1 cellular context compared by ENCODE assay signal in genomic region chr2:208092093-208092832, GRCh38.
TF ChIP-seq lines count a peak whose summit lies in the region.

No MANE protein-coding gene starts in this region.

TF ChIP-seq in HepG2, 621 proteins besides CTCF, POLR2A, EP300 and RAD21:
- TF ChIP-seq, protein P1, sequence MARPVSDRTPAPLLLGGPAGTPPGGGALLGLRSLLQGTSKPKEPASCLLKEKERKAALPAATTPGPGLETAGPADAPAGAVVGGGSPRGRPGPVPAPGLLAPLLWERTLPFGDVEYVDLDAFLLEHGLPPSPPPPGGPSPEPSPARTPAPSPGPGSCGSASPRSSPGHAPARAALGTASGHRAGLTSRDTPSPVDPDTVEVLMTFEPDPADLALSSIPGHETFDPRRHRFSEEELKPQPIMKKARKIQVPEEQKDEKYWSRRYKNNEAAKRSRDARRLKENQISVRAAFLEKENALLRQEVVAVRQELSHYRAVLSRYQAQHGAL (CRISPR knock-in tag; IDR thresholded peaks at IDR 0.05; ENCODE audit: not compliant biosample characterization), result no peak
- TF ChIP-seq HNF4G (IDR thresholded peaks at IDR 0.05; ENCODE audit: borderline replicate concordance, low read depth, low read length), result peak; percentile 44; the same call in 1 of the 2 replicates
- TF ChIP-seq HNF4G (CRISPR knock-in tag; IDR thresholded peaks at IDR 0.05; ENCODE audit: borderline replicate concordance, low read depth), result no peak
- TF ChIP-seq ZNF224 (CRISPR knock-in tag; IDR thresholded peaks at IDR 0.05), result no peak
- TF ChIP-seq PHF20 (CRISPR knock-in tag; IDR thresholded peaks at IDR 0.05), result no peak
- no peak for TF ChIP-seq TBP (CRISPR knock-in tag; IDR thresholded peaks at IDR 0.05)
- no peak for TF ChIP-seq KLF16 (CRISPR knock-in tag; IDR thresholded peaks at IDR 0.05)
- peak; percentile 69 for TF ChIP-seq HNF4A (CRISPR knock-in tag; IDR thresholded peaks at IDR 0.05)
- TF ChIP-seq ZIK1 (CRISPR knock-in tag; IDR thresholded peaks at IDR 0.05; ENCODE audit: borderline replicate concordance, low read depth), result no peak
- TF ChIP-seq, protein P2, sequence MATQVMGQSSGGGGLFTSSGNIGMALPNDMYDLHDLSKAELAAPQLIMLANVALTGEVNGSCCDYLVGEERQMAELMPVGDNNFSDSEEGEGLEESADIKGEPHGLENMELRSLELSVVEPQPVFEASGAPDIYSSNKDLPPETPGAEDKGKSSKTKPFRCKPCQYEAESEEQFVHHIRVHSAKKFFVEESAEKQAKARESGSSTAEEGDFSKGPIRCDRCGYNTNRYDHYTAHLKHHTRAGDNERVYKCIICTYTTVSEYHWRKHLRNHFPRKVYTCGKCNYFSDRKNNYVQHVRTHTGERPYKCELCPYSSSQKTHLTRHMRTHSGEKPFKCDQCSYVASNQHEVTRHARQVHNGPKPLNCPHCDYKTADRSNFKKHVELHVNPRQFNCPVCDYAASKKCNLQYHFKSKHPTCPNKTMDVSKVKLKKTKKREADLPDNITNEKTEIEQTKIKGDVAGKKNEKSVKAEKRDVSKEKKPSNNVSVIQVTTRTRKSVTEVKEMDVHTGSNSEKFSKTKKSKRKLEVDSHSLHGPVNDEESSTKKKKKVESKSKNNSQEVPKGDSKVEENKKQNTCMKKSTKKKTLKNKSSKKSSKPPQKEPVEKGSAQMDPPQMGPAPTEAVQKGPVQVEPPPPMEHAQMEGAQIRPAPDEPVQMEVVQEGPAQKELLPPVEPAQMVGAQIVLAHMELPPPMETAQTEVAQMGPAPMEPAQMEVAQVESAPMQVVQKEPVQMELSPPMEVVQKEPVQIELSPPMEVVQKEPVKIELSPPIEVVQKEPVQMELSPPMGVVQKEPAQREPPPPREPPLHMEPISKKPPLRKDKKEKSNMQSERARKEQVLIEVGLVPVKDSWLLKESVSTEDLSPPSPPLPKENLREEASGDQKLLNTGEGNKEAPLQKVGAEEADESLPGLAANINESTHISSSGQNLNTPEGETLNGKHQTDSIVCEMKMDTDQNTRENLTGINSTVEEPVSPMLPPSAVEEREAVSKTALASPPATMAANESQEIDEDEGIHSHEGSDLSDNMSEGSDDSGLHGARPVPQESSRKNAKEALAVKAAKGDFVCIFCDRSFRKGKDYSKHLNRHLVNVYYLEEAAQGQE (IDR thresholded peaks at IDR 0.05; ENCODE audit: borderline replicate concordance in 1 of 2, low read depth in 1 of 2, low read length in 2 of 2), result no peak
- TF ChIP-seq GATAD1 (CRISPR knock-in tag; IDR thresholded peaks at IDR 0.05), result no peak
TF ChIP-seq in HepG2: peak in this region for 2.
